ENCODE assay signal across 5 cellular contexts in the genomic region with DNA sequence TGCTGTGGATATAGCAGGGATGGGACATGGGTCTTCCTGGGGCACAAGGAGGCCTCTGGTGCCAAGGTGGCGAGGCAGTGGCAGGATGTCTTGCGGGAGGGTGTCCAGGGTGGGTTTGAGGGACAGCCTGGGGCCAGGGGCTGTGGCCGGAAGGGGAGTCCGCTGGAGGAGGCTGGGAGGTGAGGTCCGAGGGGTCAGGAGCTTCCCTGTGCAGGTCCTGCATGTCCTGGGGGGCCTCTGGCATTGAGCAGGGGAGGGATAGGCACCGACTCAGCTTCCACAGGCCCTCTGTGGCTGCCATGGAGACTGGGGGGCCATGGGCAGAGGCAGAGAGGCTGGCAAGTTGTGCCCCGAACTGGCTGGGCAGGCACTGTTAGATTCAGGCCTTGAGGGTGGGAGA. TPM values are rescaled to one million over a fixed set of nuclear protein-coding genes. Genes with fewer than 3 reads are reported as not detected.
"Had no signal": no experiment of that assay in that cellular context is flagged by ENCODE, and none has a peak within 500 bp of the region (broad histone marks: within the 10 kb centered on the region; RNA-seq: fewer than 3 reads in every experiment).

No MANE protein-coding gene starts in this region.

RNA-seq across cellular contexts. Expression of gene KCNJ12, which starts 38.5 kb away (rescaled TPM):
- total RNA-seq: activated B cell treated with CpG ODN at 0.5 μM for 24 hours; activated CD8-positive, alpha-beta T cell treated with anti-CD3 and anti-CD28 coated beads for 36 hours; activated naive CD8-positive, alpha-beta T cell treated with anti-CD3 and anti-CD28 coated beads for 36 hours; esophagus mucosa; T-helper 2 cell treated with Interferon-gamma antibody and Interleukin-4, amounts not matched to agents 100 ng/mL and 5 ng/mL, for 36 hours had no signal
